8 cellular contexts compared by ENCODE assay signal in genomic region chr5:77850536-77851228, GRCh38.
A peak's percentile ranks its signal among the peaks of the same experiment; 100 is the strongest.
DNase-seq lines count a peak whose midpoint lies in the region; ATAC-seq lines count a peak whose summit lies in the region.

No MANE protein-coding gene starts in this region.

- POLR2A ChIA-PET in activated CD4-positive, alpha-beta T cell treated with anti-CD3 and anti-CD28 coated beads, Interleukin-2, amount 10 ng/mL, durations not matched to agents 7 days and 5 days (lab: Charles Lee), result no interaction called here

- H2BK15ac ChIP-seq in mesenchymal stem cell (ENCODE audit: low read depth, poor library complexity, severe bottlenecking), result no peak overlapping the region

- H3K36me3 ChIP-seq in mesenchymal stem cell (ENCODE audit: control insufficient read depth in 1 of 2, insufficient read depth in 2 of 2, low read depth in 1 of 2, low read length in 2 of 2), result peaks cover 0 to 8% of the 10 kb centered on the region in 2 experiments

- peaks cover 55% of the 10 kb centered on the region for H3K27me3 Mint-ChIP-seq in activated CD4-positive, alpha-beta T cell treated with anti-CD3 and anti-CD28 coated beads, Interleukin-2, amount 10 ng/mL, durations not matched to agents 7 days and 5 days
- peaks cover 83% of the 10 kb centered on the region for H3K27me3 Mint-ChIP-seq in central memory CD8-positive, alpha-beta T cell

- H2AFZ ChIP-seq in mesenchymal stem cell (ENCODE audit: low read depth, low read length), result no peak overlapping the region

- peak overlapping the region in 1 of 2 experiments; percentile 75 for H3K4me3 ChIP-seq in mesenchymal stem cell (ENCODE audit: insufficient read depth in 1 of 2, low read depth in 1 of 2, low read length in 2 of 2)

- no peak for DNase-seq in activated CD4-positive, alpha-beta T cell treated with anti-CD3 and anti-CD28 coated beads, Interleukin-2, amount 10 ng/mL, durations not matched to agents 7 days and 5 days
- DNase-seq in activated CD4-positive, alpha-beta T cell treated with anti-CD3 and anti-CD28 coated beads for 1 hour, result no peak
- no peak for DNase-seq in central memory CD8-positive, alpha-beta T cell (ENCODE audit: low spot score in 2 of 2)
- peak; percentile 27 for DNase-seq in mesenchymal stem cell
- DNase-seq in NCI-H446 treated with DMSO at 0.1 percent for 48 hours (lab: John Stamatoyannopoulos, UW), result no peak

- no peaks in the 10 kb centered on the region for H3K9me3 ChIP-seq in mesenchymal stem cell (ENCODE audit: control insufficient read depth, low read length)

- no peak overlapping the region for H3K4ac ChIP-seq in mesenchymal stem cell (ENCODE audit: low read depth in 1 of 2, low read length in 2 of 2)

- H3K4me2 ChIP-seq in mesenchymal stem cell (ENCODE audit: low read length, poor library complexity, severe bottlenecking), result no peak overlapping the region

- H3K79me1 ChIP-seq in mesenchymal stem cell (replicated peaks; ENCODE audit: low read length, poor library complexity, severe bottlenecking), result no peaks in the 10 kb centered on the region

- no peak overlapping the region for H3K14ac ChIP-seq in mesenchymal stem cell (ENCODE audit: low read length in 2 of 2)

- H2BK5ac ChIP-seq in mesenchymal stem cell (ENCODE audit: low read depth, low read length, poor library complexity, severe bottlenecking), result no peak overlapping the region

- WGBS in mesenchymal stem cell, result 54% methylated on average over 37 of the region's 37 CpGs

- H3K9me3 Mint-ChIP-seq in activated CD4-positive, alpha-beta T cell treated with anti-CD3 and anti-CD28 coated beads, Interleukin-2, amount 10 ng/mL, durations not matched to agents 7 days and 5 days, result no peaks in the 10 kb centered on the region
- no peaks in the 10 kb centered on the region for H3K9me3 Mint-ChIP-seq in central memory CD8-positive, alpha-beta T cell

- peaks cover 24% of the 10 kb centered on the region for H3K4me1 Mint-ChIP-seq in activated CD4-positive, alpha-beta T cell treated with anti-CD3 and anti-CD28 coated beads, Interleukin-2, amount 10 ng/mL, durations not matched to agents 7 days and 5 days
- peaks cover 11% of the 10 kb centered on the region for H3K4me1 Mint-ChIP-seq in central memory CD8-positive, alpha-beta T cell

- H3K36me3 Mint-ChIP-seq in activated CD4-positive, alpha-beta T cell treated with anti-CD3 and anti-CD28 coated beads, Interleukin-2, amount 10 ng/mL, durations not matched to agents 7 days and 5 days (ENCODE audit: low read depth), result no peaks in the 10 kb centered on the region
- H3K36me3 Mint-ChIP-seq in central memory CD8-positive, alpha-beta T cell (ENCODE audit: insufficient read depth), result peaks cover 4% of the 10 kb centered on the region

- peaks cover 10% of the 10 kb centered on the region for H3K4me1 ChIP-seq in mesenchymal stem cell (ENCODE audit: control insufficient read depth, insufficient read depth, low read depth, low read length)

- H4K8ac ChIP-seq in mesenchymal stem cell (ENCODE audit: low read length), result peak overlapping the region; percentile 33

- no peak overlapping the region for H2AK5ac ChIP-seq in mesenchymal stem cell (ENCODE audit: low read length, severe bottlenecking)

- peaks cover 0 to 7% of the 10 kb centered on the region in 2 experiments for H3K27me3 ChIP-seq in mesenchymal stem cell (ENCODE audit: control insufficient read depth in 1 of 2, insufficient read depth in 1 of 2, low read length in 2 of 2)

- no peak overlapping the region for H3K27ac Mint-ChIP-seq in activated CD4-positive, alpha-beta T cell treated with anti-CD3 and anti-CD28 coated beads, Interleukin-2, amount 10 ng/mL, durations not matched to agents 7 days and 5 days
- no peak overlapping the region for H3K27ac Mint-ChIP-seq in central memory CD8-positive, alpha-beta T cell (ENCODE audit: low read depth)

- no peak overlapping the region for H2BK12ac ChIP-seq in mesenchymal stem cell (ENCODE audit: low read length in 2 of 2)

- peak overlapping the region; percentile 82 for H3K9ac ChIP-seq in mesenchymal stem cell (ENCODE audit: low read length)

- peak overlapping the region in 1 of 2 experiments; percentile 96 for H3K18ac ChIP-seq in mesenchymal stem cell (ENCODE audit: low read depth in 1 of 2, low read length in 2 of 2)

- peak overlapping the region; percentile 88 for H4K91ac ChIP-seq in mesenchymal stem cell (ENCODE audit: low read length)

- no peak for ATAC-seq in central memory CD8-positive, alpha-beta T cell (replicated peaks; ENCODE audit: extremely low read depth, poor library complexity, severe bottlenecking)
- no peak for ATAC-seq in GM21786 (IDR thresholded peaks at IDR 0.05; ENCODE audit: unreplicated experiment)
- no peak for ATAC-seq in GM18517 (IDR thresholded peaks at IDR 0.05; ENCODE audit: unreplicated experiment)

- peak overlapping the region; percentile 32 for H3K4me3 Mint-ChIP-seq in activated CD4-positive, alpha-beta T cell treated with anti-CD3 and anti-CD28 coated beads, Interleukin-2, amount 10 ng/mL, durations not matched to agents 7 days and 5 days
- H3K4me3 Mint-ChIP-seq in central memory CD8-positive, alpha-beta T cell, result peak overlapping the region; percentile 72

- H3K27ac ChIP-seq in mesenchymal stem cell (ENCODE audit: low read length, poor library complexity, severe bottlenecking) (no peak overlapping the region), temporal lobe (ENCODE audit: low read depth, low read length) (peak overlapping the region; percentile 80)

- H2BK120ac ChIP-seq in mesenchymal stem cell (ENCODE audit: low read depth, low read length), result no peak overlapping the region

- no peak overlapping the region for H3K23ac ChIP-seq in mesenchymal stem cell (ENCODE audit: low read length in 2 of 2)

- CTCF ChIA-PET in activated CD4-positive, alpha-beta T cell treated with anti-CD3 and anti-CD28 coated beads, Interleukin-2, amount 10 ng/mL, durations not matched to agents 7 days and 5 days (lab: Charles Lee), result no interaction called here
